9 cellular contexts compared by ENCODE assay signal in genomic region chr19:16470541-16470910, GRCh38. TPM values are rescaled to one million over a fixed set of nuclear protein-coding genes. Genes with fewer than 3 reads are reported as not detected.
DNase-seq lines count a peak whose midpoint lies in the region; ATAC-seq, FAIRE-seq and TF ChIP-seq lines count a peak whose summit lies in the region.
"Had no signal": no experiment of that assay in that cellular context is flagged by ENCODE, and none has a peak within 500 bp of the region (broad histone marks: within the 10 kb centered on the region; RNA-seq: fewer than 3 reads in every experiment).

No MANE protein-coding gene starts in this region.

- H2BK15ac ChIP-seq in mesendoderm (replicated peaks; ENCODE audit: low read depth), result no peak overlapping the region

- H2BK120ac ChIP-seq in mesendoderm (ENCODE audit: low read depth, low read length), result no peak overlapping the region

- H4K20me1 ChIP-seq in GM12878 (ENCODE audit: control insufficient read depth, insufficient read depth), result peaks cover 4% of the 10 kb centered on the region; the same call in 1 of the 2 replicates

- H3K4ac ChIP-seq in mesendoderm (ENCODE audit: low read depth, low read length), result no peak overlapping the region

- H2BK5ac ChIP-seq in mesendoderm (ENCODE audit: low read length), result no peak overlapping the region

- peaks cover 19% of the 10 kb centered on the region for H3K79me1 ChIP-seq in mesendoderm (ENCODE audit: low read length)

- no peak overlapping the region for H4K8ac ChIP-seq in mesendoderm (ENCODE audit: low read depth, low read length)

- intact Hi-C loops in GM12878 (cut with micrococcal nuclease; ENCODE audit: unreplicated experiment), result no loop called here

- no peak for FAIRE-seq in GM12878 (lab: Jason Lieb, UNC)

- no peak overlapping the region for H2AFZ ChIP-seq in GM12878 (ENCODE audit: control insufficient read depth, low read depth, low read length)

- POLR2A ChIA-PET in GM12878 (lab: Charles Lee), result interaction anchor here (0.6 to 1.6 kb wide), 3 partner anchors 13 to 232 kb away, joined by 3 to 4 read pairs (median 3); no protein-coding TSS in a partner anchor

- peaks cover 55% of the 10 kb centered on the region for H3K79me2 ChIP-seq in GM12878 (ENCODE audit: control insufficient read depth, insufficient read depth, low read length)
- peaks cover 21% of the 10 kb centered on the region for H3K79me2 ChIP-seq in mesendoderm (ENCODE audit: control insufficient read depth, insufficient read depth, low read length)

- RAD21 ChIA-PET in GM12878 (lab: Charles Lee; ENCODE audit: unreplicated experiment), result interaction anchor here (0.9 kb wide), 1 partner anchor 21 kb away, joined by 4 read pairs; no protein-coding TSS in a partner anchor

- no peak overlapping the region for H4K5ac ChIP-seq in mesendoderm (ENCODE audit: low read length)

- TF ChIP-seq CTCF in HFF-Myc (IDR thresholded peaks at IDR 0.05; ENCODE audit: low read depth, low read length, missing control alignments) (no peak), GM12878 (IDR thresholded peaks at IDR 0.05 in 2 of 3, conservative IDR thresholded peaks at IDR 0.05 in 1 of 3; ENCODE audit: control insufficient read depth in 2 of 3, extremely low read depth in 1 of 3, insufficient read depth in 1 of 3, low read depth in 3 of 3, low read length in 3 of 3) (no peak)

- TF ChIP-seq RAD21 in GM12878 (IDR thresholded peaks at IDR 0.05; ENCODE audit: insufficient read depth, low read depth, low read length), result no peak

- no peak for ATAC-seq in GM12878
- ATAC-seq in GM19463 (IDR thresholded peaks at IDR 0.05; ENCODE audit: unreplicated experiment), result no peak
- ATAC-seq in GM21825 (IDR thresholded peaks at IDR 0.05; ENCODE audit: unreplicated experiment), result no peak

- H3K56ac ChIP-seq in mesendoderm (ENCODE audit: low read length), result no peak overlapping the region

- H3K9ac ChIP-seq in GM12878 (ENCODE audit: control insufficient read depth, insufficient read depth, low read length) (peak overlapping the region; percentile 80; the same call in 1 of the 2 replicates), mesendoderm (ENCODE audit: low read length) (peak overlapping the region; percentile 82)

- H3K4me2 ChIP-seq in GM12878 (ENCODE audit: control insufficient read depth, insufficient read depth) (peak overlapping the region; percentile 99), mesendoderm (ENCODE audit: low read length) (no peak overlapping the region)

- no peak overlapping the region for H3K18ac ChIP-seq in mesendoderm (ENCODE audit: low read length)

- H3K9me3 ChIP-seq in GM12878 (replicated peaks; ENCODE audit: control insufficient read depth, insufficient read depth, low read length), result no peaks in the 10 kb centered on the region; the same call in 2 of the 3 replicates

- H3K4me1 ChIP-seq in GM12878 (ENCODE audit: control insufficient read depth, insufficient read depth, low read length) (peaks cover 8% of the 10 kb centered on the region; the same call in 1 of the 2 replicates), mesendoderm (ENCODE audit: control insufficient read depth, low read depth, low read length) (peaks cover 5% of the 10 kb centered on the region)

- 55% methylated on average over 7 of the region's 7 CpGs for WGBS in GM12878 (ENCODE audit: insufficient coverage, insufficient replicate concordance, low lambda C conversion rate, missing lambda C conversion rate)
- no CpG with 5 or more reads among the region's 7 CpGs for WGBS in mesendoderm (ENCODE audit: extremely low coverage, insufficient coverage, low lambda C conversion rate)

- no TSS peak for BruUV-seq in GM12878 (replicated peaks; lab: Mats Ljungman, UMichigan)

- no peaks in the 10 kb centered on the region; a peak in 1 of 4 replicates for H3K36me3 ChIP-seq in GM12878 (ENCODE audit: control insufficient read depth in 2 of 2, insufficient read depth in 2 of 2, low read length in 1 of 2)
- no peaks in the 10 kb centered on the region for H3K36me3 ChIP-seq in mesendoderm (ENCODE audit: control insufficient read depth, insufficient read depth, low read length)

- CTCF ChIA-PET in GM12878 (lab: Yijun Ruan, JAX), result interaction anchor here (1.2 kb wide), 1 partner anchor 26 kb away, joined by 6 read pairs; no protein-coding TSS in a partner anchor

- H2AK5ac ChIP-seq in mesendoderm (ENCODE audit: low read length), result no peak overlapping the region

- no peak for TF ChIP-seq EP300 in GM12878 (IDR thresholded peaks at IDR 0.05; ENCODE audit: borderline replicate concordance in 1 of 2, control insufficient read depth in 1 of 2, low read depth in 2 of 2, low read length in 2 of 2)

- no peak overlapping the region for H3K23ac ChIP-seq in mesendoderm (ENCODE audit: low read length)

- H3K27me3 ChIP-seq in GM12878 (replicated peaks in 1 of 2; ENCODE audit: control insufficient read depth in 2 of 2, insufficient read depth in 2 of 2, low read length in 1 of 2) (no peaks in the 10 kb centered on the region), mesendoderm (ENCODE audit: insufficient read depth, low read length, poor library complexity) (no peaks in the 10 kb centered on the region)

- H3K27ac ChIP-seq in GM12878 (ENCODE audit: control insufficient read depth, insufficient read depth) (peak overlapping the region; percentile 75; the same call in 1 of the 2 replicates), mesendoderm (ENCODE audit: low read depth, low read length) (no peak overlapping the region)

- in situ Hi-C loops in GM12878 (cut with MboI), result no loop called here

- SMC1A ChIA-PET in GM12878 (lab: Charles Lee; ENCODE audit: uncharacterized antibody, unreplicated experiment), result interaction anchor here (1.0 to 2.0 kb wide), 7 partner anchors 15 to 53 kb away, joined by 3 to 8 read pairs (median 5); no protein-coding TSS in a partner anchor

- DNase-seq in AG08395 (ENCODE audit: low spot score) (peak; percentile 27), HFF-Myc (ENCODE audit: extremely low read depth, low read depth) (no peak), GM12878 (ENCODE audit: low read depth, low spot score) (no peak), mesendoderm (peak; percentile 43), GM19238 (ENCODE audit: insufficient read length, low spot score) (no peak), hypothalamus (lab: John Stamatoyannopoulos, UW) (no peak)

- no peak for TF ChIP-seq POLR2A in GM12878 (IDR thresholded peaks at IDR 0.05; ENCODE audit: low read depth, low read length)

- H3K4me3 ChIP-seq in HFF-Myc (replicated peaks; ENCODE audit: low read depth, low read length) (peak overlapping the region; percentile 91), GM12878 (peak overlapping the region; percentile 76), mesendoderm (ENCODE audit: low read length) (no peak overlapping the region)

RNA-seq across cellular contexts. Expression of gene EPS15L1, which starts 1.2 kb away (rescaled TPM):
- total RNA-seq in GM12878 (2013; cell fraction: nucleolus; rRNA removed), result 105 and 117 TPM in 2 replicates
- 11.3 and 11.4 TPM in 2 replicates for total RNA-seq in GM12878 (2014; rRNA removed)
- 15.9 and 16.7 TPM in 2 replicates for total RNA-seq in GM12878 (2014; rRNA removed; fragmentation: Illumina TruSeq; extraction: Trizol)
- total RNA-seq in GM12878 (2021), result 43.5 and 50.4 TPM in 2 replicates
- 14.0 TPM for polyA plus RNA-seq in GM12878 (2011; ENCODE audit: low read depth)
- 7.2 and 19.1 TPM in 2 replicates for polyA plus RNA-seq in GM12878 (2011; rRNA removed)
- polyA plus RNA-seq in GM12878 (2011; cell fraction: cytosol; rRNA removed), result 15.6 and 16.9 TPM in 2 replicates
- 32.3 and 38.7 TPM in 2 replicates for polyA plus RNA-seq in GM12878 (2011; cell fraction: nucleus; rRNA removed)
- 34.0 and 35.2 TPM in 2 replicates for polyA plus RNA-seq in GM12878 (2012)
- polyA plus RNA-seq in GM12878 (2014; fragmentation: Illumina TruSeq; extraction: Trizol), result 20.4 and 24.1 TPM in 2 replicates
- polyA plus RNA-seq in GM12878 (2014; fragmentation: Nextera tagmentation; extraction: Ambion mirVana), result 1 to 10 TPM; 5.9 to 7.6 TPM
- 20.4 and 25.3 TPM in 2 replicates for polyA plus RNA-seq in GM12878 (2014; rRNA removed)
- polyA plus RNA-seq in GM12878 (2016; fragmentation: Nextera tagmentation; extraction: Ambion mirVana), result 10 to 100 TPM; 41.3 to 43.3 TPM
- polyA minus RNA-seq in GM12878 (2011; rRNA and poly(A)+ RNA removed), result 21.1 and 23.7 TPM in 2 replicates
- 10.7 and 12.6 TPM in 2 replicates for polyA minus RNA-seq in GM12878 (2011; cell fraction: cytosol; rRNA and poly(A)+ RNA removed)
- polyA minus RNA-seq in GM12878 (2011; cell fraction: nucleus; rRNA and poly(A)+ RNA removed), result 20.1 and 45.2 TPM in 2 replicates
- polyA plus RNA-seq in mesendoderm (2013, experiment 1 of 2), result 13.7 TPM
- polyA plus RNA-seq in mesendoderm (2013, experiment 2 of 2), result 13.6 TPM

RNA-seq across cellular contexts. Expression of gene CALR3, which starts 25.4 kb away (rescaled TPM):
- total RNA-seq in GM12878 (2013; cell fraction: nucleolus; rRNA removed), result not detected in 2 replicates
- total RNA-seq in GM12878 (2014; rRNA removed), result 0.11 TPM in 2 replicates
- 0.18 and 0.45 TPM in 2 replicates for total RNA-seq in GM12878 (2014; rRNA removed; fragmentation: Illumina TruSeq; extraction: Trizol)
- total RNA-seq in GM12878 (2021), result 0.19 TPM in 1 of 2 replicates, not detected in the other
- polyA plus RNA-seq in GM12878 (2011; ENCODE audit: low read depth), result not detected
- polyA plus RNA-seq in GM12878 (2011; rRNA removed), result 0.05 TPM in 1 of 2 replicates, not detected in the other
- 0.06 TPM in 1 of 2 replicates, not detected in the other for polyA plus RNA-seq in GM12878 (2011; cell fraction: cytosol; rRNA removed)
- polyA plus RNA-seq in GM12878 (2011; cell fraction: nucleus; rRNA removed), result not detected in 2 replicates
- not detected in 2 replicates for polyA plus RNA-seq in GM12878 (2012)
- polyA plus RNA-seq in GM12878 (2014; fragmentation: Illumina TruSeq; extraction: Trizol), result 0.35 and 0.43 TPM in 2 replicates
- polyA plus RNA-seq in GM12878 (2014; fragmentation: Nextera tagmentation; extraction: Ambion mirVana), result under 1 TPM; 0.10 to 0.13 TPM
- polyA plus RNA-seq in GM12878 (2014; rRNA removed), result 0.12 and 0.14 TPM in 2 replicates
- under 1 TPM in 1 of 2 experiments, not detected in 1; 0.31 TPM for polyA plus RNA-seq in GM12878 (2016; fragmentation: Nextera tagmentation; extraction: Ambion mirVana)
- polyA minus RNA-seq in GM12878 (2011; rRNA and poly(A)+ RNA removed), result not detected in 2 replicates
- polyA minus RNA-seq in GM12878 (2011; cell fraction: cytosol; rRNA and poly(A)+ RNA removed), result not detected in 2 replicates
- not detected in 2 replicates for polyA minus RNA-seq in GM12878 (2011; cell fraction: nucleus; rRNA and poly(A)+ RNA removed)
- polyA plus RNA-seq in mesendoderm (2013, experiment 1 of 2), result 0.46 TPM
- polyA plus RNA-seq in mesendoderm (2013, experiment 2 of 2), result 0.46 TPM
- total RNA-seq: T-helper 2 cell treated with Interferon-gamma antibody and Interleukin-4, amounts not matched to agents 100 ng/mL and 5 ng/mL, for 36 hours had no signal

RNA-seq across cellular contexts. Expression of gene C19orf44, which starts 25.7 kb away (rescaled TPM):
- total RNA-seq in GM12878 (2013; cell fraction: nucleolus; rRNA removed), result 21.6 and 25.8 TPM in 2 replicates
- total RNA-seq in GM12878 (2014; rRNA removed) (2.0 and 2.1 TPM in 2 replicates), GM12878 (2014; rRNA removed; fragmentation: Illumina TruSeq; extraction: Trizol) (2.7 and 3.3 TPM in 2 replicates), GM12878 (2021) (3.1 and 3.8 TPM in 2 replicates)
- polyA plus RNA-seq in GM12878 (2011; ENCODE audit: low read depth), result 0.84 TPM
- polyA plus RNA-seq in GM12878 (2011; rRNA removed) (2.5 and 3.0 TPM in 2 replicates), GM12878 (2014; fragmentation: Illumina TruSeq; extraction: Trizol) (3.6 and 5.2 TPM in 2 replicates), GM12878 (2014; fragmentation: Nextera tagmentation; extraction: Ambion mirVana) (under 1 TPM; 0.26 to 0.31 TPM), GM12878 (2014; rRNA removed) (4.1 and 5.4 TPM in 2 replicates), GM12878 (2016; fragmentation: Nextera tagmentation; extraction: Ambion mirVana) (1 to 10 TPM; 3.9 to 4.0 TPM)
- 3.5 and 3.7 TPM in 2 replicates for polyA plus RNA-seq in GM12878 (2011; cell fraction: cytosol; rRNA removed)
- 8.7 and 9.7 TPM in 2 replicates for polyA plus RNA-seq in GM12878 (2011; cell fraction: nucleus; rRNA removed)
- polyA plus RNA-seq in GM12878 (2012), result 3.8 and 4.0 TPM in 2 replicates
- polyA minus RNA-seq in GM12878 (2011; rRNA and poly(A)+ RNA removed), result 1.3 and 2.3 TPM in 2 replicates
- 2.5 and 3.3 TPM in 2 replicates for polyA minus RNA-seq in GM12878 (2011; cell fraction: cytosol; rRNA and poly(A)+ RNA removed)
- polyA minus RNA-seq in GM12878 (2011; cell fraction: nucleus; rRNA and poly(A)+ RNA removed), result 2.7 and 3.9 TPM in 2 replicates
- 2.4 TPM for polyA plus RNA-seq in mesendoderm (2013, experiment 1 of 2)
- polyA plus RNA-seq in mesendoderm (2013, experiment 2 of 2), result 2.4 TPM

Comparison
In these comparisons a context has a peak if more than half of its experiments do, and no peak if none do; other contexts are left out.
1. DNase-seq: peak in AG08395 (single experiment) and mesendoderm (single experiment); none in HFF-Myc (single experiment), GM12878 (single experiment), GM19238 (single experiment) and hypothalamus (0 of 51).